ENCODE assay signal across 16 cellular contexts in genomic region chr7:22480523-22481075, GRCh38. TPM values are rescaled to one million over a fixed set of nuclear protein-coding genes. Genes with fewer than 3 reads are reported as not detected.
"Had no signal": no experiment of that assay in that cellular context is flagged by ENCODE, and none has a peak within 500 bp of the region (broad histone marks: within the 10 kb centered on the region; RNA-seq: fewer than 3 reads in every experiment).

No MANE protein-coding gene starts in this region.

- H3K4me1 Mint-ChIP-seq: activated T-helper 17 cell treated with anti-CD3 and anti-CD28 coated beads, Interleukin-2, amount 50 U/mL, for 72 hours; stimulated activated effector memory CD8-positive, alpha-beta T cell treated with anti-CD3 and anti-CD28 coated beads, Interleukin-12 subunit alpha, Interleukin-12 subunit beta, amount 100 ng/mL, for 72 hours had no signal

- DNase-seq: activated CD4-positive, alpha-beta T cell treated with anti-CD3 and anti-CD28 coated beads for 48 hours; activated CD8-positive, alpha-beta memory T cell treated with anti-CD3 and anti-CD28 coated beads for 24 hours; activated naive CD4-positive, alpha-beta T cell treated with anti-CD3 and anti-CD28 coated beads for 36 hours; activated T-cell treated with anti-CD3 and anti-CD28 coated beads for 4 hours; heart left ventricle; mesenchymal stem cell; nucleus accumbens; psoas muscle; right lobe of liver; transverse colon had no signal

- H3K27me3 Mint-ChIP-seq: activated T-helper 17 cell treated with anti-CD3 and anti-CD28 coated beads, Interleukin-2, amount 50 U/mL, for 72 hours had no signal

- H3K27ac Mint-ChIP-seq: activated naive CD4-positive, alpha-beta T cell treated with anti-CD3 and anti-CD28 coated beads for 36 hours; activated T-helper 17 cell treated with anti-CD3 and anti-CD28 coated beads, Interleukin-2, amount 50 U/mL, for 72 hours; natural killer cell treated with Interleukin-12 subunit alpha and Interleukin-12 subunit beta and Interleukin-15 and Interleukin-18, amount 100 ng/mL, for 72 hours; stimulated activated effector memory CD8-positive, alpha-beta T cell treated with anti-CD3 and anti-CD28 coated beads, Interleukin-12 subunit alpha, Interleukin-12 subunit beta, amount 100 ng/mL, for 72 hours; WTC11 had no signal

- H3K4me3 Mint-ChIP-seq: activated naive CD4-positive, alpha-beta T cell treated with anti-CD3 and anti-CD28 coated beads for 36 hours; activated T-helper 17 cell treated with anti-CD3 and anti-CD28 coated beads, Interleukin-2, amount 50 U/mL, for 72 hours; natural killer cell treated with Interleukin-12 subunit alpha and Interleukin-12 subunit beta and Interleukin-15 and Interleukin-18, amount 100 ng/mL, for 72 hours; stimulated activated effector memory CD8-positive, alpha-beta T cell treated with anti-CD3 and anti-CD28 coated beads, Interleukin-12 subunit alpha, Interleukin-12 subunit beta, amount 100 ng/mL, for 72 hours; WTC11 had no signal

- H3K9me3 Mint-ChIP-seq: activated naive CD4-positive, alpha-beta T cell treated with anti-CD3 and anti-CD28 coated beads for 36 hours; activated T-helper 17 cell treated with anti-CD3 and anti-CD28 coated beads, Interleukin-2, amount 50 U/mL, for 72 hours; natural killer cell treated with Interleukin-12 subunit alpha and Interleukin-12 subunit beta and Interleukin-15 and Interleukin-18, amount 100 ng/mL, for 72 hours; stimulated activated effector memory CD8-positive, alpha-beta T cell treated with anti-CD3 and anti-CD28 coated beads, Interleukin-12 subunit alpha, Interleukin-12 subunit beta, amount 100 ng/mL, for 72 hours; WTC11 had no signal

- ATAC-seq: activated T-helper 17 cell treated with anti-CD3 and anti-CD28 coated beads, Interleukin-2, amount 50 U/mL, for 72 hours; heart left ventricle; left lobe of liver; natural killer cell treated with Interleukin-12 subunit alpha and Interleukin-12 subunit beta and Interleukin-15 and Interleukin-18, amount 100 ng/mL, for 72 hours; psoas muscle; right lobe of liver; stimulated activated effector memory CD8-positive, alpha-beta T cell treated with anti-CD3 and anti-CD28 coated beads, Interleukin-12 subunit alpha, Interleukin-12 subunit beta, amount 100 ng/mL, for 72 hours; WTC11 had no signal

- H3K36me3 Mint-ChIP-seq: natural killer cell treated with Interleukin-12 subunit alpha and Interleukin-12 subunit beta and Interleukin-15 and Interleukin-18, amount 100 ng/mL, for 72 hours; stimulated activated effector memory CD8-positive, alpha-beta T cell treated with anti-CD3 and anti-CD28 coated beads, Interleukin-12 subunit alpha, Interleukin-12 subunit beta, amount 100 ng/mL, for 72 hours; WTC11 had no signal

RNA-seq across cellular contexts. Expression of gene STEAP1B, which starts 19.4 kb away (rescaled TPM):
- total RNA-seq: cardiac muscle cell, left lobe of liver had no signal
